In genomic region chr19:40962460-40962961, GRCh38 we compare ENCODE assay signal across 1 cellular context.
TF ChIP-seq lines count a peak whose summit lies in the region.

No MANE protein-coding gene starts in this region.

TF ChIP-seq in HepG2, 621 proteins besides CTCF, POLR2A, EP300 and RAD21 (continued from another document):
- TF ChIP-seq ZNF609 (CRISPR knock-in tag; IDR thresholded peaks at IDR 0.05; ENCODE audit: borderline replicate concordance) = peak; percentile 28; the same call in 1 of the 2 replicates
- no peak for TF ChIP-seq ZNF883 (CRISPR knock-in tag; IDR thresholded peaks at IDR 0.05; ENCODE audit: not compliant biosample characterization)
- TF ChIP-seq ATF4 (CRISPR knock-in tag; IDR thresholded peaks at IDR 0.05) = peak in 1 of 2 experiments; percentile 69; a peak in 2 of 4 replicates
- TF ChIP-seq PRPF4 (IDR thresholded peaks at IDR 0.05; ENCODE audit: low read depth, low read length, poor library complexity, severe bottlenecking) = no peak
- TF ChIP-seq, protein P1, sequence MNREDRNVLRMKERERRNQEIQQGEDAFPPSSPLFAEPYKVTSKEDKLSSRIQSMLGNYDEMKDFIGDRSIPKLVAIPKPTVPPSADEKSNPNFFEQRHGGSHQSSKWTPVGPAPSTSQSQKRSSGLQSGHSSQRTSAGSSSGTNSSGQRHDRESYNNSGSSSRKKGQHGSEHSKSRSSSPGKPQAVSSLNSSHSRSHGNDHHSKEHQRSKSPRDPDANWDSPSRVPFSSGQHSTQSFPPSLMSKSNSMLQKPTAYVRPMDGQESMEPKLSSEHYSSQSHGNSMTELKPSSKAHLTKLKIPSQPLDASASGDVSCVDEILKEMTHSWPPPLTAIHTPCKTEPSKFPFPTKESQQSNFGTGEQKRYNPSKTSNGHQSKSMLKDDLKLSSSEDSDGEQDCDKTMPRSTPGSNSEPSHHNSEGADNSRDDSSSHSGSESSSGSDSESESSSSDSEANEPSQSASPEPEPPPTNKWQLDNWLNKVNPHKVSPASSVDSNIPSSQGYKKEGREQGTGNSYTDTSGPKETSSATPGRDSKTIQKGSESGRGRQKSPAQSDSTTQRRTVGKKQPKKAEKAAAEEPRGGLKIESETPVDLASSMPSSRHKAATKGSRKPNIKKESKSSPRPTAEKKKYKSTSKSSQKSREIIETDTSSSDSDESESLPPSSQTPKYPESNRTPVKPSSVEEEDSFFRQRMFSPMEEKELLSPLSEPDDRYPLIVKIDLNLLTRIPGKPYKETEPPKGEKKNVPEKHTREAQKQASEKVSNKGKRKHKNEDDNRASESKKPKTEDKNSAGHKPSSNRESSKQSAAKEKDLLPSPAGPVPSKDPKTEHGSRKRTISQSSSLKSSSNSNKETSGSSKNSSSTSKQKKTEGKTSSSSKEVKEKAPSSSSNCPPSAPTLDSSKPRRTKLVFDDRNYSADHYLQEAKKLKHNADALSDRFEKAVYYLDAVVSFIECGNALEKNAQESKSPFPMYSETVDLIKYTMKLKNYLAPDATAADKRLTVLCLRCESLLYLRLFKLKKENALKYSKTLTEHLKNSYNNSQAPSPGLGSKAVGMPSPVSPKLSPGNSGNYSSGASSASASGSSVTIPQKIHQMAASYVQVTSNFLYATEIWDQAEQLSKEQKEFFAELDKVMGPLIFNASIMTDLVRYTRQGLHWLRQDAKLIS (CRISPR knock-in tag; IDR thresholded peaks at IDR 0.05) = no peak
- TF ChIP-seq CEBPG (CRISPR knock-in tag; IDR thresholded peaks at IDR 0.05) = 0 out of 2 replicates have a peak, but pooled peaks have one; percentile 32
- peak; percentile 58 for TF ChIP-seq NR2F6 (IDR thresholded peaks at IDR 0.05)
- TF ChIP-seq NR2F6 (CRISPR knock-in tag; IDR thresholded peaks at IDR 0.05) = peak; percentile 80
- TF ChIP-seq NR2C2 (CRISPR knock-in tag; IDR thresholded peaks at IDR 0.05; ENCODE audit: borderline replicate concordance) = peak; percentile 26; the same call in 1 of the 2 replicates
- TF ChIP-seq, protein P2, sequence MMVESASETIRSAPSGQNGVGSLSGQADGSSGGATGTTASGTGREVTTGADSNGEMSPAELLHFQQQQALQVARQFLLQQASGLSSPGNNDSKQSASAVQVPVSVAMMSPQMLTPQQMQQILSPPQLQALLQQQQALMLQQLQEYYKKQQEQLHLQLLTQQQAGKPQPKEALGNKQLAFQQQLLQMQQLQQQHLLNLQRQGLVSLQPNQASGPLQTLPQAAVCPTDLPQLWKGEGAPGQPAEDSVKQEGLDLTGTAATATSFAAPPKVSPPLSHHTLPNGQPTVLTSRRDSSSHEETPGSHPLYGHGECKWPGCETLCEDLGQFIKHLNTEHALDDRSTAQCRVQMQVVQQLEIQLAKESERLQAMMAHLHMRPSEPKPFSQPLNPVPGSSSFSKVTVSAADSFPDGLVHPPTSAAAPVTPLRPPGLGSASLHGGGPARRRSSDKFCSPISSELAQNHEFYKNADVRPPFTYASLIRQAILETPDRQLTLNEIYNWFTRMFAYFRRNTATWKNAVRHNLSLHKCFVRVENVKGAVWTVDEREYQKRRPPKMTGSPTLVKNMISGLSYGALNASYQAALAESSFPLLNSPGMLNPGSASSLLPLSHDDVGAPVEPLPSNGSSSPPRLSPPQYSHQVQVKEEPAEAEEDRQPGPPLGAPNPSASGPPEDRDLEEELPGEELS (CRISPR knock-in tag; IDR thresholded peaks at IDR 0.05) = peak; percentile 69
- TF ChIP-seq NR2F1 (CRISPR knock-in tag; IDR thresholded peaks at IDR 0.05) = peak in 1 of 2 experiments; percentile 32; a peak in 1 of 4 replicates
- peak; percentile 24; the same call in 1 of the 2 replicates for TF ChIP-seq FOXA3 (CRISPR knock-in tag; IDR thresholded peaks at IDR 0.05)
- TF ChIP-seq KLF16 (CRISPR knock-in tag; IDR thresholded peaks at IDR 0.05) = peak in 1 of 2 experiments; percentile 25; a peak in 1 of 4 replicates
- no peak for TF ChIP-seq SOX6 (IDR thresholded peaks at IDR 0.05)
- peak; percentile 79 for TF ChIP-seq SOX6 (CRISPR knock-in tag; IDR thresholded peaks at IDR 0.05)
- TF ChIP-seq ZNF460 (CRISPR knock-in tag; IDR thresholded peaks at IDR 0.05; ENCODE audit: borderline replicate concordance) = no peak
- no peak for TF ChIP-seq ATF6 (CRISPR knock-in tag; conservative IDR thresholded peaks at IDR 0.05)
- TF ChIP-seq, protein P3, sequence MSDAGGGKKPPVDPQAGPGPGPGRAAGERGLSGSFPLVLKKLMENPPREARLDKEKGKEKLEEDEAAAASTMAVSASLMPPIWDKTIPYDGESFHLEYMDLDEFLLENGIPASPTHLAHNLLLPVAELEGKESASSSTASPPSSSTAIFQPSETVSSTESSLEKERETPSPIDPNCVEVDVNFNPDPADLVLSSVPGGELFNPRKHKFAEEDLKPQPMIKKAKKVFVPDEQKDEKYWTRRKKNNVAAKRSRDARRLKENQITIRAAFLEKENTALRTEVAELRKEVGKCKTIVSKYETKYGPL (CRISPR knock-in tag; IDR thresholded peaks at IDR 0.05) = no peak
- TF ChIP-seq, protein P4, sequence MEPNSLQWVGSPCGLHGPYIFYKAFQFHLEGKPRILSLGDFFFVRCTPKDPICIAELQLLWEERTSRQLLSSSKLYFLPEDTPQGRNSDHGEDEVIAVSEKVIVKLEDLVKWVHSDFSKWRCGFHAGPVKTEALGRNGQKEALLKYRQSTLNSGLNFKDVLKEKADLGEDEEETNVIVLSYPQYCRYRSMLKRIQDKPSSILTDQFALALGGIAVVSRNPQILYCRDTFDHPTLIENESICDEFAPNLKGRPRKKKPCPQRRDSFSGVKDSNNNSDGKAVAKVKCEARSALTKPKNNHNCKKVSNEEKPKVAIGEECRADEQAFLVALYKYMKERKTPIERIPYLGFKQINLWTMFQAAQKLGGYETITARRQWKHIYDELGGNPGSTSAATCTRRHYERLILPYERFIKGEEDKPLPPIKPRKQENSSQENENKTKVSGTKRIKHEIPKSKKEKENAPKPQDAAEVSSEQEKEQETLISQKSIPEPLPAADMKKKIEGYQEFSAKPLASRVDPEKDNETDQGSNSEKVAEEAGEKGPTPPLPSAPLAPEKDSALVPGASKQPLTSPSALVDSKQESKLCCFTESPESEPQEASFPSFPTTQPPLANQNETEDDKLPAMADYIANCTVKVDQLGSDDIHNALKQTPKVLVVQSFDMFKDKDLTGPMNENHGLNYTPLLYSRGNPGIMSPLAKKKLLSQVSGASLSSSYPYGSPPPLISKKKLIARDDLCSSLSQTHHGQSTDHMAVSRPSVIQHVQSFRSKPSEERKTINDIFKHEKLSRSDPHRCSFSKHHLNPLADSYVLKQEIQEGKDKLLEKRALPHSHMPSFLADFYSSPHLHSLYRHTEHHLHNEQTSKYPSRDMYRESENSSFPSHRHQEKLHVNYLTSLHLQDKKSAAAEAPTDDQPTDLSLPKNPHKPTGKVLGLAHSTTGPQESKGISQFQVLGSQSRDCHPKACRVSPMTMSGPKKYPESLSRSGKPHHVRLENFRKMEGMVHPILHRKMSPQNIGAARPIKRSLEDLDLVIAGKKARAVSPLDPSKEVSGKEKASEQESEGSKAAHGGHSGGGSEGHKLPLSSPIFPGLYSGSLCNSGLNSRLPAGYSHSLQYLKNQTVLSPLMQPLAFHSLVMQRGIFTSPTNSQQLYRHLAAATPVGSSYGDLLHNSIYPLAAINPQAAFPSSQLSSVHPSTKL (CRISPR knock-in tag; IDR thresholded peaks at IDR 0.05) = peak; percentile 59
- TF ChIP-seq ZNF234 (CRISPR knock-in tag; conservative IDR thresholded peaks at IDR 0.05) = no peak
- TF ChIP-seq SOX13 (IDR thresholded peaks at IDR 0.05) = no peak
- TF ChIP-seq SOX13 (CRISPR knock-in tag; conservative IDR thresholded peaks at IDR 0.05 in 1 of 2, IDR thresholded peaks at IDR 0.05 in 1 of 2) = peak in 1 of 2 experiments; percentile 15; a peak in 1 of 4 replicates
- no peak for TF ChIP-seq ZNF274 (CRISPR knock-in tag; IDR thresholded peaks at IDR 0.05)
- no peak for TF ChIP-seq ZKSCAN1 (IDR thresholded peaks at IDR 0.05; ENCODE audit: low read length)
- TF ChIP-seq NCOA1 (CRISPR knock-in tag; IDR thresholded peaks at IDR 0.05) = no peak
- TF ChIP-seq FOXP1 (IDR thresholded peaks at IDR 0.05) = peak; percentile 20; the same call in 1 of the 2 replicates
- peak; percentile 61; the same call in 1 of the 2 replicates for TF ChIP-seq FOXP1 (CRISPR knock-in tag; IDR thresholded peaks at IDR 0.05)
- peak; percentile 83 for TF ChIP-seq GATAD2A (CRISPR knock-in tag; IDR thresholded peaks at IDR 0.05)
- 0 out of 2 replicates have a peak, but pooled peaks have one; percentile 15 for TF ChIP-seq SAP130 (CRISPR knock-in tag; IDR thresholded peaks at IDR 0.05; ENCODE audit: low read depth)
- peak; percentile 28; the same call in 1 of the 2 replicates for TF ChIP-seq HMG20A (CRISPR knock-in tag; IDR thresholded peaks at IDR 0.05; ENCODE audit: borderline replicate concordance)
- TF ChIP-seq ZBTB8A (CRISPR knock-in tag; IDR thresholded peaks at IDR 0.05; ENCODE audit: borderline replicate concordance, low read depth) = no peak
- peak; percentile 95; the same call in 1 of the 2 replicates for TF ChIP-seq ZFP90 (CRISPR knock-in tag; IDR thresholded peaks at IDR 0.05; ENCODE audit: borderline replicate concordance)
- TF ChIP-seq HNF4A (CRISPR knock-in tag; IDR thresholded peaks at IDR 0.05) = peak; percentile 10; the same call in 1 of the 2 replicates
